In the genomic region with DNA sequence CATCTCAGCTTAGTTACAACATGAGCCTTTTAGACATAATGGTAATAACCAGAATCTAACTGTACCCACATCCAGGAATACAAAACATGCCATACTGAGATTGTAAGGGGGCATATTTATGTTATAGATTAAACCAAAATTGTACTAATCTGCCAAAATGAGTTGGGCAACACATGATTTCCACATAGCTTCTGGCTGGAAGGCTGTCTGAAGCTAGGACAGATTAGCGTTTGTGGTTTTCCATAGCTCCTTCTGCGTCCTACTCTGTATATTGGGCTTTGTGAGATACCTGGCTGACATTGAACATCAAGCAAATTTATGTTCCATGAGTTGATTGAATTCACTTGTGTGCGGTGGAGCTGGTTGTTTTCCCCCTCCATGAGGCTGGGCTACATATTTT, we compare ENCODE assay signal across 29 cellular contexts.
"Had no signal": no experiment of that assay in that cellular context is flagged by ENCODE, and none has a peak within 500 bp of the region (broad histone marks: within the 10 kb centered on the region; RNA-seq: fewer than 3 reads in every experiment).

No MANE protein-coding gene starts in this region.

- H3K36me3 Mint-ChIP-seq: activated naive CD4-positive, alpha-beta T cell treated with anti-CD3 and anti-CD28 coated beads, Interleukin-2, amount 10 ng/mL, durations not matched to agents 7 days and 5 days; activated naive CD8-positive, alpha-beta T cell treated with anti-CD3 and anti-CD28 coated beads for 36 hours; WTC11 had no signal

- H3K4me3 ChIP-seq: adrenal gland, body of pancreas, MG63, Peyer's patch, SJCRH30 had no signal

- H3K4me3 Mint-ChIP-seq: activated CD4-positive, alpha-beta memory T cell treated with anti-CD3 and anti-CD28 coated beads, Interleukin-2, amount 10 ng/mL, durations not matched to agents 7 days and 5 days; activated CD4-positive, alpha-beta T cell treated with anti-CD3 and anti-CD28 coated beads, Interleukin-2, amount 10 ng/mL, durations not matched to agents 7 days and 5 days; activated naive CD4-positive, alpha-beta T cell treated with anti-CD3 and anti-CD28 coated beads, Interleukin-2, amount 10 ng/mL, durations not matched to agents 7 days and 5 days; activated naive CD8-positive, alpha-beta T cell treated with anti-CD3 and anti-CD28 coated beads for 36 hours; activated T-helper 17 cell treated with anti-CD3 and anti-CD28 coated beads, Interleukin-2, amount 50 U/mL, for 72 hours; central memory CD8-positive, alpha-beta T cell; T-helper 2 cell treated with Interferon-gamma antibody and Interleukin-4, amounts not matched to agents 5 μg/mL and 100 μg/mL, for 36 hours; WTC11 had no signal

- H3K4me1 ChIP-seq: adrenal gland, body of pancreas, Peyer's patch, SJCRH30 had no signal

- H3K4me2 ChIP-seq: KMS-11 had no signal

- H3K9me3 Mint-ChIP-seq: activated CD4-positive, alpha-beta memory T cell treated with anti-CD3 and anti-CD28 coated beads, Interleukin-2, amount 10 ng/mL, durations not matched to agents 7 days and 5 days; activated CD4-positive, alpha-beta T cell treated with anti-CD3 and anti-CD28 coated beads, Interleukin-2, amount 10 ng/mL, durations not matched to agents 7 days and 5 days; activated naive CD4-positive, alpha-beta T cell treated with anti-CD3 and anti-CD28 coated beads, Interleukin-2, amount 10 ng/mL, durations not matched to agents 7 days and 5 days; activated naive CD8-positive, alpha-beta T cell treated with anti-CD3 and anti-CD28 coated beads for 36 hours; activated T-helper 17 cell treated with anti-CD3 and anti-CD28 coated beads, Interleukin-2, amount 50 U/mL, for 72 hours; T-helper 2 cell treated with Interferon-gamma antibody and Interleukin-4, amounts not matched to agents 5 μg/mL and 100 μg/mL, for 36 hours had no signal

- H3K4me1 Mint-ChIP-seq: activated CD4-positive, alpha-beta memory T cell treated with anti-CD3 and anti-CD28 coated beads, Interleukin-2, amount 10 ng/mL, durations not matched to agents 7 days and 5 days; activated CD4-positive, alpha-beta T cell treated with anti-CD3 and anti-CD28 coated beads, Interleukin-2, amount 10 ng/mL, durations not matched to agents 7 days and 5 days; activated naive CD4-positive, alpha-beta T cell treated with anti-CD3 and anti-CD28 coated beads, Interleukin-2, amount 10 ng/mL, durations not matched to agents 7 days and 5 days; activated naive CD8-positive, alpha-beta T cell treated with anti-CD3 and anti-CD28 coated beads for 36 hours; activated T-helper 17 cell treated with anti-CD3 and anti-CD28 coated beads, Interleukin-2, amount 50 U/mL, for 72 hours; central memory CD8-positive, alpha-beta T cell had no signal

- H3K9me3 ChIP-seq: adrenal gland, body of pancreas, MG63, Peyer's patch, SJCRH30 had no signal

- H3K27ac Mint-ChIP-seq: activated CD4-positive, alpha-beta memory T cell treated with anti-CD3 and anti-CD28 coated beads, Interleukin-2, amount 10 ng/mL, durations not matched to agents 7 days and 5 days; activated CD4-positive, alpha-beta T cell treated with anti-CD3 and anti-CD28 coated beads, Interleukin-2, amount 10 ng/mL, durations not matched to agents 7 days and 5 days; activated naive CD4-positive, alpha-beta T cell treated with anti-CD3 and anti-CD28 coated beads, Interleukin-2, amount 10 ng/mL, durations not matched to agents 7 days and 5 days; activated naive CD8-positive, alpha-beta T cell treated with anti-CD3 and anti-CD28 coated beads for 36 hours; activated T-helper 17 cell treated with anti-CD3 and anti-CD28 coated beads, Interleukin-2, amount 50 U/mL, for 72 hours; T-helper 2 cell treated with Interferon-gamma antibody and Interleukin-4, amounts not matched to agents 5 μg/mL and 100 μg/mL, for 36 hours; WTC11 had no signal

- H3K27ac ChIP-seq: adrenal gland, body of pancreas, KMS-11, Peyer's patch, RWPE1, SJCRH30 had no signal

- DNase-seq: activated CD4-positive, alpha-beta memory T cell treated with anti-CD3 and anti-CD28 coated beads, Interleukin-2, amount 10 ng/mL, durations not matched to agents 7 days and 5 days; activated CD4-positive, alpha-beta T cell treated with anti-CD3 and anti-CD28 coated beads, Interleukin-2, amount 10 ng/mL, durations not matched to agents 7 days and 5 days; activated CD4-positive, CD25-positive, alpha-beta regulatory T cell treated with anti-CD3 and anti-CD28 coated beads, Interleukin-2, amount 50 U/mL, for 72 hours; activated gamma-delta T cell treated with Interleukin-2 at 50 U/mL for 16 hours; activated naive CD4-positive, alpha-beta T cell treated with anti-CD3 and anti-CD28 coated beads, Interleukin-2, amount 10 ng/mL, durations not matched to agents 7 days and 5 days; activated naive CD8-positive, alpha-beta T cell treated with anti-CD3 and anti-CD28 coated beads for 36 hours; activated T-cell treated with anti-CD3 and anti-CD28 coated beads for 4 hours; activated T-cell treated with anti-CD3 and anti-CD28 coated beads, Interleukin-2, amount 50 U/mL, for 48 hours; adrenal gland; aorta; body of pancreas; MG63; NCI-H1105; NCI-H1436; NCI-H1694 treated with DMSO at 0.1 percent for 48 hours; NCI-H2029 treated with DMSO at 0.1 percent for 48 hours; NCI-H510A treated with DMSO at 0.1 percent for 48 hours; NK-92 treated with Interleukin-12 subunit alpha and Interleukin-12 subunit beta, amount 100 ng/mL, for 24 hours; Peyer's patch; Right ventricle myocardium superior; SJCRH30; SW 1271 had no signal

- H3K9ac ChIP-seq: KMS-11 had no signal

- H3K36me3 ChIP-seq: adrenal gland, MG63, Peyer's patch, SJCRH30 had no signal

- ATAC-seq: activated T-helper 17 cell treated with anti-CD3 and anti-CD28 coated beads, Interleukin-2, amount 50 U/mL, for 72 hours; body of pancreas; SK-N-SH treated with all-trans-retinoic acid at 6 μM for 48 hours; WTC11 had no signal

- H3K27me3 ChIP-seq: adrenal gland, body of pancreas, Peyer's patch, SJCRH30 had no signal

- H3K27me3 Mint-ChIP-seq: activated naive CD4-positive, alpha-beta T cell treated with anti-CD3 and anti-CD28 coated beads, Interleukin-2, amount 10 ng/mL, durations not matched to agents 7 days and 5 days had no signal
